ENCODE assay signal across 8 cellular contexts in the genomic region with DNA sequence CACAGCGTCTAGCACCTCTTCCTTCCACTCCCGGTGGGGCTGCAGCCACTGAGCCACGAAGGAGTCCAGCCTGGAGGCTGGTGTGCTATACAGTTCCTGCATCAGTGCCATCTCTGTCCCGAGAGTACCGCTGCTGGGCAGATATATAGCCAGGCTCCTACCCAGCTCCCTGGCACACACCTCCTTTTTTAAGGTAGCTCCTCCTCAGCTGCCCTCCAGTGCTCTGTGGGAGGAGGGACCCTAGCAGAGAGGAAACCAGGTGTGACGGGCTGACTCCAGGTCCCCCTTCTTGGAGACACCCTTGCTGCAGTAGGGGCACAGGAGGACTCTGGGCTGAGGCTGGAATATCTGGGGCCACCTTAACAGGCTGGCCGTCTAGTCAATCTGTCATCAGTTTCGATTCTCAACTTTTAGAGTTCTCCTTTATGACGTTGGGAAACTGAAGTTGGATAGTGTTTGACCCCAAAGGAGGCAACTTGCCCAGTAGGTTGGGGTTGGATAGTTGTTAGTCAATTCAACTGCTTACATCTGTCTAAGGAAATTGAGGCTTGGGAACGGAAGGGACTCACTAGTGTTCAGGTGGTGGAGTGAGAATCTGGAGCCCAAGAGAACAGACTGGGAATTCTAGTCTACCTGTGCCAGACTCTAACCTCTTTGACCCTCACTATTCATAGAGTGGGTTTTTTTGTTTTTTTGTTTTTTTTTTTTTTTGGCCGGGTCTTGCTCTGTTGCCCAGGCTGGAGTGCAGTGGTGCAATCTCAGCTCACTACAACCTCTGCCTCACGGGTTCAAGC. TPM values are rescaled to one million over a fixed set of nuclear protein-coding genes. Genes with fewer than 3 reads are reported as not detected.
DNase-seq lines count a peak whose midpoint lies in the region; ATAC-seq, FAIRE-seq and TF ChIP-seq lines count a peak whose summit lies in the region.

A gene with protein sequence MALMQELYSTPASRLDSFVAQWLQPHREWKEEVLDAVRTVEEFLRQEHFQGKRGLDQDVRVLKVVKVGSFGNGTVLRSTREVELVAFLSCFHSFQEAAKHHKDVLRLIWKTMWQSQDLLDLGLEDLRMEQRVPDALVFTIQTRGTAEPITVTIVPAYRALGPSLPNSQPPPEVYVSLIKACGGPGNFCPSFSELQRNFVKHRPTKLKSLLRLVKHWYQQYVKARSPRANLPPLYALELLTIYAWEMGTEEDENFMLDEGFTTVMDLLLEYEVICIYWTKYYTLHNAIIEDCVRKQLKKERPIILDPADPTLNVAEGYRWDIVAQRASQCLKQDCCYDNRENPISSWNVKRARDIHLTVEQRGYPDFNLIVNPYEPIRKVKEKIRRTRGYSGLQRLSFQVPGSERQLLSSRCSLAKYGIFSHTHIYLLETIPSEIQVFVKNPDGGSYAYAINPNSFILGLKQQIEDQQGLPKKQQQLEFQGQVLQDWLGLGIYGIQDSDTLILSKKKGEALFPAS (minus strand): TSS at position 386 of the 794 bp plus-strand sequence. CDS start 275 bp downstream, at position 111.

- H3K9me3 ChIP-seq in AG04450 (ENCODE audit: control insufficient read depth, insufficient read depth, low read length) (no peaks in the 10 kb centered on the region), duodenal mucosa (ENCODE audit: control insufficient read depth in 1 of 2, low read length in 2 of 2) (no peaks in the 10 kb centered on the region), aorta (ENCODE audit: control insufficient read depth, low read length) (no peaks in the 10 kb centered on the region)

- ATAC-seq in HG03439 (IDR thresholded peaks at IDR 0.05; ENCODE audit: unreplicated experiment) (peak; percentile 70), natural killer cell (peak; percentile 62 to 83 (median 71)), aorta (ENCODE audit: low FRiP score) (peak; percentile 59)

- peak within 1 kb of the TSS; percentile 93 to 96 for H3K27ac Mint-ChIP-seq in natural killer cell

- CTCF ChIA-PET in AG04450 (lab: Charles Lee) = interaction anchor here (1.0 kb wide), 1 partner anchor 21 kb away, joined by 3 read pairs; no protein-coding TSS in a partner anchor

- H3K27me3 ChIP-seq in AG04450 (ENCODE audit: control insufficient read depth, insufficient read depth, low read length) = peaks cover 7% of the 10 kb centered on the region
- no peaks in the 10 kb centered on the region for H3K27me3 ChIP-seq in duodenal mucosa (ENCODE audit: control insufficient read depth in 1 of 2, insufficient read depth in 2 of 2, low read length in 2 of 2)
- H3K27me3 ChIP-seq in aorta (ENCODE audit: control insufficient read depth in 1 of 2, insufficient read depth in 2 of 2, low read length in 1 of 2) = peaks cover 0 to 2% of the 10 kb centered on the region in 2 donors

- no peaks in the 10 kb centered on the region for H3K9me3 Mint-ChIP-seq in natural killer cell

- POLR2A ChIA-PET in AG04450 (lab: Yijun Ruan, JAX) = no interaction called here

- peak; percentile 96 for FAIRE-seq in GM19239 (lab: Jason Lieb, UNC)

- H3K4me3 ChIP-seq in AG04450 (ENCODE audit: low read depth, low read length) (peak within 1 kb of the TSS; percentile 32), duodenal mucosa (ENCODE audit: low read depth in 1 of 2, low read length in 2 of 2) (peak within 1 kb of the TSS; percentile 71 to 80), aorta (ENCODE audit: low read length in 2 of 2) (no peak within 1 kb of the TSS)

- H3K36me3 Mint-ChIP-seq in natural killer cell = no peaks in the 10 kb centered on the region

- H3K9ac ChIP-seq in duodenal mucosa (ENCODE audit: low read depth in 1 of 2, low read length in 2 of 2) = peak within 1 kb of the TSS; percentile 65 to 67

- intact Hi-C loops in natural killer cell (cut with micrococcal nuclease) (loop anchor here (1.0 kb wide), 2 partner anchors 21 to 23 kb away; a partner anchor contains a TSS), aorta (cut with DNase I) (no loop called here)

- TF ChIP-seq CTCF in AG04450 (IDR thresholded peaks at IDR 0.05; ENCODE audit: low read depth, low read length) = no peak
- TF ChIP-seq CTCF in natural killer cell (IDR thresholded peaks at IDR 0.05) = no peak

- H3K36me3 ChIP-seq in duodenal mucosa (ENCODE audit: control insufficient read depth in 1 of 2, insufficient read depth in 2 of 2, low read length in 2 of 2) (no peaks in the 10 kb centered on the region), aorta (ENCODE audit: control insufficient read depth in 1 of 2, insufficient read depth in 2 of 2, low read length in 1 of 2) (no peaks in the 10 kb centered on the region)

- H3K4me1 ChIP-seq in duodenal mucosa (ENCODE audit: control insufficient read depth in 1 of 2, insufficient read depth in 2 of 2, low read length in 2 of 2) (peaks cover 0 to 13% of the 10 kb centered on the region in 2 donors), aorta (ENCODE audit: control insufficient read depth in 1 of 2, insufficient read depth in 2 of 2, low read length in 2 of 2) (no peaks in the 10 kb centered on the region)

- peaks cover 43 to 47% of the 10 kb centered on the region in 2 donors for H3K4me1 Mint-ChIP-seq in natural killer cell

- H3K27me3 Mint-ChIP-seq in natural killer cell (ENCODE audit: low read depth in 2 of 2) = peaks cover 9 to 18% of the 10 kb centered on the region in 2 donors

- H3K27ac ChIP-seq in AG04450 (ENCODE audit: low read depth, low read length) (no peak within 1 kb of the TSS), duodenal mucosa (ENCODE audit: low read depth, low read length) (no peak within 1 kb of the TSS), aorta (ENCODE audit: low read depth in 1 of 2, low read length in 2 of 2) (no peak within 1 kb of the TSS)

- 20 to 23% methylated on average over 12 of the region's 12 CpGs for WGBS in aorta, 2 donors

- peak within 1 kb of the TSS; percentile 97 for H3K4me3 Mint-ChIP-seq in natural killer cell

- DNase-seq in AG04450 (ENCODE audit: low read depth, low spot score) = no peak
- peak; percentile 54 for DNase-seq in GM19239 (ENCODE audit: insufficient read length, low spot score)
- peak; percentile 51 for DNase-seq in activated CD4-positive, CD25-positive, alpha-beta regulatory T cell treated with anti-CD3 and anti-CD28 coated beads, Interleukin-2, amount 50 U/mL, for 72 hours
- peak; percentile 67 for DNase-seq in natural killer cell
- peak in 1 of 2 donors; percentile 53 for DNase-seq in aorta
- no peak for DNase-seq in cortex of kidney (lab: John Stamatoyannopoulos, UW)

RNA-seq across cellular contexts. Expression of the gene that starts here (rescaled TPM):
- polyA plus RNA-seq in AG04450 (2011; rRNA removed) (0.05 TPM in 2 replicates), aorta (1 to 10 TPM in 1 of 2 donors, under 1 TPM in 1; 0.49 to 3.1 TPM)
- polyA minus RNA-seq in AG04450 (2011; rRNA and poly(A)+ RNA removed) = 0.14 TPM in 1 of 2 replicates, not detected in the other
- total RNA-seq in natural killer cell (10 to 100 TPM in 2 of 3 donors, 1 to 10 TPM in 1; 7.5 to 48.0 (median 35.2) TPM), aorta (1 to 10 TPM in 1 of 2 donors, under 1 TPM in 1; 0.96 to 1.7 TPM)

Comparison
In these comparisons a context has a peak if more than half of its experiments do, and no peak if none do; other contexts are left out.
1. DNase-seq: peak in GM19239 (single experiment), activated CD4-positive, CD25-positive, alpha-beta regulatory T cell treated with anti-CD3 and anti-CD28 coated beads, Interleukin-2, amount 50 U/mL, for 72 hours (single experiment) and natural killer cell (single experiment); none in AG04450 (single experiment) and cortex of kidney (single experiment).
2. H3K4me3 ChIP-seq: peak in AG04450 (single experiment) and duodenal mucosa (2 of 2); none in aorta (0 of 2).
3. Peak in every context shown above with its lines, with median percentiles within 50 percentile points of each other: ATAC-seq.